Comparison of ENCODE assay signal across 19 cellular contexts in the genomic region with DNA sequence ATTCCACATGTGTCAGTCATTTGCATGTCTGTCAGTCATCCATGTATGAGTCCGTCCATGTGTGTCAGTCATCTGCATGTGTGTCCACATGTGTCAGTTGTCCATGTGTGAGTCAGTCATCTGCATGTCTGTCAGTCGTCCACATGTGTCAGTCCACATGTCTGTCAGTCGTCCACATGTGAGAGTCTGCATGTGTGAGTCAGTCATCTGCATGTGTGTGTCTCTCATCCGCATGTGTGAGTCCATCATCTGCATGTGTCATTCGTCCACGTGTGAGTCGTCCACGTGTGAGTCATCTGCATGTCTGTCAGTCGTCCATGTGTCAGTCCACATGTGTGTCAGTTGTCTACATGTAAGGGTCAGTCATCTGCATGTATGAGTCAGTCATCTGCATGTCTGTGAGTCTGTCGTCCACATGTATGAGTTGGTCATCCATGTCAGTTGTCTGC.
DNase-seq lines count a peak whose midpoint lies in the region; ATAC-seq, FAIRE-seq and TF ChIP-seq lines count a peak whose summit lies in the region.
"Had no signal": no experiment of that assay in that cellular context is flagged by ENCODE, and none has a peak within 500 bp of the region (broad histone marks: within the 10 kb centered on the region; RNA-seq: fewer than 3 reads in every experiment).

No MANE protein-coding gene starts in this region.

- WGBS in GM23248 (ENCODE audit: low coverage in 1 of 2, low lambda C conversion rate in 2 of 2, missing lambda C conversion rate in 2 of 2), 2 experiments, result 77 to 83% methylated on average over 10 of the region's 10 CpGs

- no peaks in the 10 kb centered on the region for H3K27me3 ChIP-seq in GM23248 (replicated peaks; ENCODE audit: insufficient read depth)
- no peaks in the 10 kb centered on the region for H3K27me3 ChIP-seq in keratinocyte (ENCODE audit: control insufficient read depth, extremely low read depth, insufficient read depth, low read length)
- H3K27me3 ChIP-seq: Peyer's patch, right atrium auricular region, transverse colon had no signal

- 0 out of 2 replicates have a peak, but pooled peaks cover 6% of the 10 kb centered on the region for H3F3A ChIP-seq in GM23248 (ENCODE audit: insufficient read depth)

- no peaks in the 10 kb centered on the region for H3K27me3 Mint-ChIP-seq in activated T-helper 17 cell treated with anti-CD3 and anti-CD28 coated beads, Interleukin-2, amount 50 U/mL, for 72 hours

- H3K36me3 ChIP-seq in GM23248 (ENCODE audit: low read depth) (no peaks in the 10 kb centered on the region; the same call in 1 of the 2 replicates), keratinocyte (ENCODE audit: control insufficient read depth in 2 of 2, extremely low read depth in 1 of 2, insufficient read depth in 2 of 2, low read length in 2 of 2) (peaks cover 14 to 19% of the 10 kb centered on the region in 2 experiments)

- H3K27ac Mint-ChIP-seq in activated T-helper 17 cell treated with anti-CD3 and anti-CD28 coated beads, Interleukin-2, amount 50 U/mL, for 72 hours, result no peak overlapping the region
- H3K27ac Mint-ChIP-seq: endodermal cell had no signal

- H3K79me2 ChIP-seq in GM23248 (ENCODE audit: insufficient read depth) (no peaks in the 10 kb centered on the region), keratinocyte (ENCODE audit: control insufficient read depth, insufficient read depth, low read length) (no peaks in the 10 kb centered on the region)

- no peaks in the 10 kb centered on the region for H3K9me2 ChIP-seq in GM23248 (ENCODE audit: insufficient read depth)

- peaks cover 6% of the 10 kb centered on the region for H3K4me1 Mint-ChIP-seq in activated T-helper 17 cell treated with anti-CD3 and anti-CD28 coated beads, Interleukin-2, amount 50 U/mL, for 72 hours
- H3K4me1 Mint-ChIP-seq: endodermal cell, neural crest cell had no signal

- TF ChIP-seq CTCF in keratinocyte (optimal IDR thresholded peaks at IDR 0.05 in 1 of 3, IDR thresholded peaks at IDR 0.05 in 1 of 3, conservative IDR thresholded peaks at IDR 0.05 in 1 of 3; ENCODE audit: extremely low read depth in 1 of 3, insufficient read depth in 2 of 3, low read length in 3 of 3), result no peak

- H3K9me3 ChIP-seq in GM23248 (ENCODE audit: low read depth) (no peaks in the 10 kb centered on the region), keratinocyte (ENCODE audit: control insufficient read depth, low read depth, low read length) (no peaks in the 10 kb centered on the region)
- H3K9me3 ChIP-seq: Peyer's patch, right atrium auricular region, transverse colon had no signal

- ATAC-seq in activated T-helper 17 cell treated with anti-CD3 and anti-CD28 coated beads, Interleukin-2, amount 50 U/mL, for 72 hours (replicated peaks), result peak; percentile 52
- ATAC-seq in GM21360 (IDR thresholded peaks at IDR 0.05; ENCODE audit: unreplicated experiment), result no peak

- no peak overlapping the region for H3K9ac ChIP-seq in GM23248
- no peak overlapping the region for H3K9ac ChIP-seq in keratinocyte (ENCODE audit: control insufficient read depth, extremely low read depth, insufficient read depth, low read length)

- peaks cover 62% of the 10 kb centered on the region for H3K36me3 Mint-ChIP-seq in activated T-helper 17 cell treated with anti-CD3 and anti-CD28 coated beads, Interleukin-2, amount 50 U/mL, for 72 hours (ENCODE audit: low read depth)

- no peak overlapping the region for H3K27ac ChIP-seq in GM23248
- H3K27ac ChIP-seq in keratinocyte (ENCODE audit: control insufficient read depth, insufficient read depth, low read length), result no peak overlapping the region
- H3K27ac ChIP-seq: C4-2B, Peyer's patch, right atrium auricular region, transverse colon had no signal

- H3K4me1 ChIP-seq in GM23248 (ENCODE audit: insufficient read depth), result no peaks in the 10 kb centered on the region
- no peaks in the 10 kb centered on the region for H3K4me1 ChIP-seq in keratinocyte (ENCODE audit: control insufficient read depth, extremely low read depth, insufficient read depth, low read length)
- H3K4me1 ChIP-seq: Peyer's patch, right atrium auricular region, transverse colon had no signal

- DNase-seq in Daoy (ENCODE audit: low read depth), result peak; percentile 27
- DNase-seq in GM23248, result peak; percentile 47
- DNase-seq in keratinocyte (ENCODE audit: low read depth, low spot score), result peak; percentile 48
- DNase-seq in ecto neural progenitor cell (ENCODE audit: low spot score), result no peak
- no peak for DNase-seq in DMS79 (lab: John Stamatoyannopoulos, UW)
- no peak for DNase-seq in AG08396 (ENCODE audit: low spot score)
- DNase-seq: activated CD4-positive, CD25-positive, alpha-beta regulatory T cell treated with anti-CD3 and anti-CD28 coated beads, Interleukin-2, amount 50 U/mL, for 72 hours; central memory CD4-positive, alpha-beta T cell; endodermal cell; GOT3; NCI-H748 treated with DMSO at 0.1 percent for 48 hours; Peyer's patch; T-helper 1 cell; transverse colon had no signal

- H3K4me3 Mint-ChIP-seq in activated T-helper 17 cell treated with anti-CD3 and anti-CD28 coated beads, Interleukin-2, amount 50 U/mL, for 72 hours, result no peak overlapping the region
- H3K4me3 Mint-ChIP-seq: endodermal cell, neural crest cell had no signal

- dilution Hi-C loops in keratinocyte (cut with MboI; ENCODE audit: extremely low pct_ligation_motif_present, low sequenced_read_pairs), result no loop called here

- peak; percentile 20 for FAIRE-seq in keratinocyte (lab: Jason Lieb, UNC)

- no peaks in the 10 kb centered on the region for H3K9me3 Mint-ChIP-seq in activated T-helper 17 cell treated with anti-CD3 and anti-CD28 coated beads, Interleukin-2, amount 50 U/mL, for 72 hours

- no peaks in the 10 kb centered on the region for H3K9me1 ChIP-seq in keratinocyte (ENCODE audit: control insufficient read depth, extremely low read depth, insufficient read depth, low read length)

- H2AFZ ChIP-seq in GM23248 (no peak overlapping the region), keratinocyte (ENCODE audit: control insufficient read depth, low read length) (no peak overlapping the region)

- in situ Hi-C loops in GM23248 (cut with MboI), result no loop called here

- no peaks in the 10 kb centered on the region for H4K20me1 ChIP-seq in GM23248 (ENCODE audit: insufficient read depth)
- H4K20me1 ChIP-seq in keratinocyte (ENCODE audit: control insufficient read depth, extremely low read depth, insufficient read depth, low read length), result no peaks in the 10 kb centered on the region

- H3K4me3 ChIP-seq in GM23248, result no peak overlapping the region
- H3K4me3 ChIP-seq in keratinocyte (ENCODE audit: control insufficient read depth in 2 of 3, extremely low read depth in 1 of 3, insufficient read depth in 2 of 3, low read depth in 1 of 3, low read length in 3 of 3), result no peak overlapping the region
- H3K4me3 ChIP-seq: Peyer's patch, right atrium auricular region, transverse colon had no signal

- H3K4me2 ChIP-seq in GM23248 (ENCODE audit: unreplicated experiment) (no peak overlapping the region), keratinocyte (ENCODE audit: control insufficient read depth, extremely low read depth, insufficient read depth, low read depth, low read length) (no peak overlapping the region)

Comparison
In these comparisons a context has a peak if more than half of its experiments do, and no peak if none do; other contexts are left out.
1. DNase-seq: peak in Daoy (single experiment), GM23248 (single experiment) and keratinocyte (single experiment); none in ecto neural progenitor cell (single experiment), DMS79 (single experiment) and AG08396 (single experiment).